In genomic region chr4:7989654-7990053, GRCh38 we compare ENCODE assay signal across 16 cellular contexts. TPM values are rescaled to one million over a fixed set of nuclear protein-coding genes. Genes with fewer than 3 reads are reported as not detected.
DNase-seq lines count a peak whose midpoint lies in the region; ATAC-seq and TF ChIP-seq lines count a peak whose summit lies in the region.
"Had no signal": no experiment of that assay in that cellular context is flagged by ENCODE, and none has a peak within 500 bp of the region (broad histone marks: within the 10 kb centered on the region; RNA-seq: fewer than 3 reads in every experiment).

No MANE protein-coding gene starts in this region.

- WGBS in SK-N-SH (ENCODE audit: low lambda C conversion rate) = 42% methylated on average over 2 of the region's 2 CpGs
- WGBS in mesendoderm (ENCODE audit: extremely low coverage, insufficient coverage, low lambda C conversion rate) = no CpG with 5 or more reads among the region's 2 CpGs

- H3K4me3 Mint-ChIP-seq in stimulated activated effector memory CD8-positive, alpha-beta T cell treated with anti-CD3 and anti-CD28 coated beads, Interleukin-12 subunit alpha, Interleukin-12 subunit beta, amount 100 ng/mL, for 72 hours = no peak overlapping the region
- H3K4me3 Mint-ChIP-seq: CD4-positive, alpha-beta memory T cell had no signal

- H3K4me3 ChIP-seq in SK-N-SH (ENCODE audit: low read depth in 2 of 2, low read length in 1 of 2) (no peak overlapping the region), mesendoderm (ENCODE audit: low read length) (no peak overlapping the region)

- POLR2A ChIA-PET in SK-N-SH (lab: Yijun Ruan, JAX) = no interaction called here

- peaks cover 4% of the 10 kb centered on the region for H3F3A ChIP-seq in SK-N-SH (replicated peaks; ENCODE audit: insufficient read depth)

- H2AFZ ChIP-seq in SK-N-SH (ENCODE audit: low read depth) = no peak overlapping the region

- no peak for TF ChIP-seq CTCF in SK-N-SH (IDR thresholded peaks at IDR 0.05)

- no peak overlapping the region for H3K18ac ChIP-seq in mesendoderm (ENCODE audit: low read length)

- no peak overlapping the region for H3K4ac ChIP-seq in mesendoderm (ENCODE audit: low read depth, low read length)

- H3K9me3 Mint-ChIP-seq in stimulated activated effector memory CD8-positive, alpha-beta T cell treated with anti-CD3 and anti-CD28 coated beads, Interleukin-12 subunit alpha, Interleukin-12 subunit beta, amount 100 ng/mL, for 72 hours = no peaks in the 10 kb centered on the region

- H3K4me1 Mint-ChIP-seq in stimulated activated effector memory CD8-positive, alpha-beta T cell treated with anti-CD3 and anti-CD28 coated beads, Interleukin-12 subunit alpha, Interleukin-12 subunit beta, amount 100 ng/mL, for 72 hours = peaks cover 13% of the 10 kb centered on the region

- H4K5ac ChIP-seq in mesendoderm (ENCODE audit: low read length) = no peak overlapping the region

- H3K27ac ChIP-seq in SK-N-SH (ENCODE audit: low read depth in 2 of 2, low read length in 1 of 2) (no peak overlapping the region), mesendoderm (ENCODE audit: low read depth, low read length) (no peak overlapping the region)
- H3K27ac ChIP-seq: C4-2B, HL-60 had no signal

- H3K9me2 ChIP-seq in SK-N-SH = no peaks in the 10 kb centered on the region

- H3K79me1 ChIP-seq in mesendoderm (ENCODE audit: low read length) = no peaks in the 10 kb centered on the region

- CTCF ChIA-PET in SK-N-SH (lab: Yijun Ruan, JAX) = interaction anchor here (0.7 to 11.0 kb wide), 5 partner anchors 11 to 220 kb away, joined by 3 to 209 read pairs (median 31); no protein-coding TSS in a partner anchor

- peak overlapping the region; percentile 15 for H3K56ac ChIP-seq in mesendoderm (ENCODE audit: low read length)

- H3K9ac ChIP-seq in SK-N-SH (no peak overlapping the region), mesendoderm (ENCODE audit: low read length) (no peak overlapping the region)

- H3K4me1 ChIP-seq in SK-N-SH (ENCODE audit: control insufficient read depth in 1 of 2, insufficient read depth in 2 of 2, low read depth in 1 of 2, low read length in 1 of 2) = no peaks in the 10 kb centered on the region; a peak in 1 of 4 replicates
- no peaks in the 10 kb centered on the region for H3K4me1 ChIP-seq in mesendoderm (ENCODE audit: control insufficient read depth, low read depth, low read length)

- DNase-seq in SK-N-SH (peak; percentile 31), NCI-H1694 (lab: John Stamatoyannopoulos, UW) (peak; percentile 48), mesendoderm (no peak), HuH-7.5 (ENCODE audit: low spot score) (no peak), C1 segment of cervical spinal cord (lab: John Stamatoyannopoulos, UW) (no peak)
- DNase-seq in stimulated activated effector memory CD8-positive, alpha-beta T cell treated with anti-CD3 and anti-CD28 coated beads, Interleukin-12 subunit alpha, Interleukin-12 subunit beta, amount 100 ng/mL, for 72 hours (ENCODE audit: low spot score in 2 of 2) = no peak
- DNase-seq: 8988T; ACHN; CD4-positive, alpha-beta memory T cell; DMS79 treated with DMSO at 0.1 percent for 48 hours; GDM1; HCEC 1CT had no signal

- no peak overlapping the region for H4K8ac ChIP-seq in mesendoderm (ENCODE audit: low read depth, low read length)

- H3K36me3 Mint-ChIP-seq in stimulated activated effector memory CD8-positive, alpha-beta T cell treated with anti-CD3 and anti-CD28 coated beads, Interleukin-12 subunit alpha, Interleukin-12 subunit beta, amount 100 ng/mL, for 72 hours = no peaks in the 10 kb centered on the region

- H3K36me3 ChIP-seq in SK-N-SH (replicated peaks in 1 of 2; ENCODE audit: control insufficient read depth in 1 of 2, insufficient read depth in 2 of 2, low read length in 1 of 2) (no peaks in the 10 kb centered on the region), mesendoderm (ENCODE audit: control insufficient read depth, insufficient read depth, low read length) (no peaks in the 10 kb centered on the region)

- no peak overlapping the region for H2BK5ac ChIP-seq in mesendoderm (ENCODE audit: low read length)

- ATAC-seq in SK-N-SH treated with all-trans-retinoic acid at 6 μM for 48 hours = no peak
- peak; percentile 25 for ATAC-seq in stimulated activated effector memory CD8-positive, alpha-beta T cell treated with anti-CD3 and anti-CD28 coated beads, Interleukin-12 subunit alpha, Interleukin-12 subunit beta, amount 100 ng/mL, for 72 hours
- ATAC-seq in GM19452 (IDR thresholded peaks at IDR 0.05; ENCODE audit: unreplicated experiment) = no peak

- no peak overlapping the region for H2BK15ac ChIP-seq in mesendoderm (replicated peaks; ENCODE audit: low read depth)

- H3K4me2 ChIP-seq in SK-N-SH = no peak overlapping the region
- no peak overlapping the region for H3K4me2 ChIP-seq in mesendoderm (ENCODE audit: low read length)

- H3K27me3 ChIP-seq in SK-N-SH (ENCODE audit: insufficient read depth) (no peaks in the 10 kb centered on the region), mesendoderm (ENCODE audit: insufficient read depth, low read length, poor library complexity) (no peaks in the 10 kb centered on the region)

- no peak for TF ChIP-seq EP300 in SK-N-SH (IDR thresholded peaks at IDR 0.05; ENCODE audit: borderline replicate concordance in 1 of 2, low read depth in 1 of 2, low read length in 1 of 2)

- no peak overlapping the region for H2BK120ac ChIP-seq in mesendoderm (ENCODE audit: low read depth, low read length)

- no peaks in the 10 kb centered on the region for H3K9me3 ChIP-seq in SK-N-SH

- no peaks in the 10 kb centered on the region for H4K20me1 ChIP-seq in SK-N-SH (ENCODE audit: insufficient read depth)

- H3K79me2 ChIP-seq in SK-N-SH (ENCODE audit: insufficient read depth) (peaks cover 4% of the 10 kb centered on the region; the same call in 1 of the 2 replicates), mesendoderm (ENCODE audit: control insufficient read depth, insufficient read depth, low read length) (no peaks in the 10 kb centered on the region)

- H2AK5ac ChIP-seq in mesendoderm (ENCODE audit: low read length) = no peak overlapping the region

- TF ChIP-seq RAD21 in SK-N-SH (IDR thresholded peaks at IDR 0.05; ENCODE audit: low read length) = peak; percentile 42

- no peak overlapping the region for H3K27ac Mint-ChIP-seq in stimulated activated effector memory CD8-positive, alpha-beta T cell treated with anti-CD3 and anti-CD28 coated beads, Interleukin-12 subunit alpha, Interleukin-12 subunit beta, amount 100 ng/mL, for 72 hours

- H3K23ac ChIP-seq in mesendoderm (ENCODE audit: low read length) = no peak overlapping the region

TF ChIP-seq in SK-N-SH, 30 proteins besides CTCF, POLR2A, EP300 and RAD21 (continues in another document):
- no peak for TF ChIP-seq FOXJ3 (CRISPR knock-in tag; IDR thresholded peaks at IDR 0.05)
- no peak for TF ChIP-seq NRF1 (IDR thresholded peaks at IDR 0.05; ENCODE audit: low read depth, low read length)
- no peak for TF ChIP-seq MEF2A (IDR thresholded peaks at IDR 0.05; ENCODE audit: borderline replicate concordance, low read depth)
- no peak for TF ChIP-seq RXRA (IDR thresholded peaks at IDR 0.05; ENCODE audit: borderline replicate concordance, low read depth)
- TF ChIP-seq GABPA (IDR thresholded peaks at IDR 0.05; ENCODE audit: low read depth) = no peak
- TF ChIP-seq USF2 (IDR thresholded peaks at IDR 0.05; ENCODE audit: borderline replicate concordance, low read depth, low read length) = no peak
- TF ChIP-seq FOSL2 (IDR thresholded peaks at IDR 0.05; ENCODE audit: borderline replicate concordance, low read depth) = no peak

TF ChIP-seq in SK-N-SH treated with all-trans-retinoic acid at 6 μM for 48 hours, 23 proteins besides CTCF, POLR2A, EP300 and RAD21:
- TF ChIP-seq RARB (CRISPR knock-in tag; IDR thresholded peaks at IDR 0.05) = no peak
- TF ChIP-seq ISL1 (CRISPR knock-in tag; IDR thresholded peaks at IDR 0.05) = no peak
- no peak for TF ChIP-seq TSHZ2 (CRISPR knock-in tag; IDR thresholded peaks at IDR 0.05)
TF ChIP-seq in SK-N-SH treated with all-trans-retinoic acid at 6 μM for 48 hours: peak in this region for 0.

RNA-seq across cellular contexts. Expression of gene AFAP1, which starts 50.0 kb away (rescaled TPM):
- polyA plus RNA-seq in SK-N-SH (2012; rRNA removed) = 40.6 and 67.9 TPM in 2 replicates
- polyA plus RNA-seq in SK-N-SH (2012; cell fraction: cytosol; rRNA removed) = 48.9 and 59.9 TPM in 2 replicates
- 89.8 and 105 TPM in 2 replicates for polyA plus RNA-seq in SK-N-SH (2012; cell fraction: nucleus; rRNA removed)
- 11.2 TPM for polyA plus RNA-seq in mesendoderm (2013, experiment 1 of 2)
- polyA plus RNA-seq in mesendoderm (2013, experiment 2 of 2) = 11.4 TPM

Comparison
In these comparisons a context has a peak if more than half of its experiments do, and no peak if none do; other contexts are left out.
1. DNase-seq: peak in SK-N-SH (single experiment) and NCI-H1694 (single experiment); none in mesendoderm (single experiment), stimulated activated effector memory CD8-positive, alpha-beta T cell treated with anti-CD3 and anti-CD28 coated beads, Interleukin-12 subunit alpha, Interleukin-12 subunit beta, amount 100 ng/mL, for 72 hours (0 of 2), HuH-7.5 (single experiment) and C1 segment of cervical spinal cord (0 of 14).